ENCODE assay signal across 17 cellular contexts in genomic region chr11:57645716-57646085, GRCh38. TPM values are rescaled to one million over a fixed set of nuclear protein-coding genes. Genes with fewer than 3 reads are reported as not detected.
DNase-seq lines count a peak whose midpoint lies in the region; ATAC-seq, FAIRE-seq and TF ChIP-seq lines count a peak whose summit lies in the region.
"Had no signal": no experiment of that assay in that cellular context is flagged by ENCODE, and none has a peak within 500 bp of the region (broad histone marks: within the 10 kb centered on the region; RNA-seq: fewer than 3 reads in every experiment).

No MANE protein-coding gene starts in this region.

- no peak for FAIRE-seq in astrocyte (lab: Jason Lieb, UNC)
- FAIRE-seq: GM19239 had no signal

- H3K27ac Mint-ChIP-seq in astrocyte (ENCODE audit: unreplicated experiment) = no peak overlapping the region
- H3K27ac Mint-ChIP-seq in CD4-positive, alpha-beta T cell = no peak overlapping the region

- peaks cover 11% of the 10 kb centered on the region for H3K79me2 ChIP-seq in astrocyte (ENCODE audit: insufficient read depth, low read length)

- ATAC-seq in left ventricle myocardium superior (peak; percentile 6), GM21360 (IDR thresholded peaks at IDR 0.05; ENCODE audit: unreplicated experiment) (no peak)
- no peak for ATAC-seq in CD4-positive, alpha-beta T cell (ENCODE audit: poor library complexity)
- ATAC-seq: SK-N-SH treated with all-trans-retinoic acid at 6 μM for 48 hours had no signal

- H3K36me3 Mint-ChIP-seq in astrocyte (ENCODE audit: low read depth, unreplicated experiment) = no peaks in the 10 kb centered on the region
- no peaks in the 10 kb centered on the region for H3K36me3 Mint-ChIP-seq in CD4-positive, alpha-beta T cell (ENCODE audit: low read depth)
- H3K36me3 Mint-ChIP-seq: naive thymus-derived CD8-positive, alpha-beta T cell had no signal

- no peak overlapping the region for H3K9ac ChIP-seq in BLaER1 treated with 17β-estradiol and CSF1 and Interleukin-3, amounts not matched to agents 10 nM and 100 nM
- H3K9ac ChIP-seq in astrocyte (ENCODE audit: low read length) = no peak overlapping the region

- H3K4me1 Mint-ChIP-seq in astrocyte (ENCODE audit: low read depth, unreplicated experiment) = peaks cover 72% of the 10 kb centered on the region
- H3K4me1 Mint-ChIP-seq in CD4-positive, alpha-beta T cell (ENCODE audit: low read depth) = peaks cover 57% of the 10 kb centered on the region

- POLR2A ChIA-PET in CD4-positive, alpha-beta T cell (lab: Charles Lee) = interaction anchor here (1.4 to 2.1 kb wide), 2 partner anchors 78 to 118 kb away, joined by 3 to 13 read pairs; partner anchors contain the start of gene UBE2L6

- no peaks in the 10 kb centered on the region for H3K36me3 ChIP-seq in BLaER1 treated with 17β-estradiol and CSF1 and Interleukin-3, amounts not matched to agents 10 nM and 100 nM
- no peaks in the 10 kb centered on the region for H3K36me3 ChIP-seq in astrocyte (ENCODE audit: insufficient read depth, low read length)

- H3K27ac ChIP-seq in BLaER1 treated with 17β-estradiol and CSF1 and Interleukin-3, amounts not matched to agents 10 nM and 100 nM = no peak overlapping the region
- no peak overlapping the region for H3K27ac ChIP-seq in astrocyte (ENCODE audit: low read depth, low read length)
- no peak overlapping the region for H3K27ac ChIP-seq in CD4-positive, alpha-beta T cell (ENCODE audit: low read depth, low read length)
- H3K27ac ChIP-seq: VCaP had no signal

- no peaks in the 10 kb centered on the region for H3K27me3 Mint-ChIP-seq in astrocyte (ENCODE audit: low read depth, unreplicated experiment)
- H3K27me3 Mint-ChIP-seq in CD4-positive, alpha-beta T cell = peaks cover 66% of the 10 kb centered on the region

- TF ChIP-seq CTCF in astrocyte (IDR thresholded peaks at IDR 0.05; ENCODE audit: insufficient read depth, low read depth, low read length) = no peak
- no peak for TF ChIP-seq CTCF in CD4-positive, alpha-beta T cell (IDR thresholded peaks at IDR 0.05)

- no peak overlapping the region for H3K4me3 ChIP-seq in BLaER1 treated with 17β-estradiol and CSF1 and Interleukin-3, amounts not matched to agents 10 nM and 100 nM
- H3K4me3 ChIP-seq in astrocyte (ENCODE audit: insufficient read depth, low read depth, low read length) = no peak overlapping the region

- H4K20me1 ChIP-seq in BLaER1 treated with 17β-estradiol and CSF1 and Interleukin-3, amounts not matched to agents 10 nM and 100 nM = peaks cover 0 to 56% (median 42%) of the 10 kb centered on the region in 11 experiments; a peak in 18 of 22 replicates
- peaks cover 87% of the 10 kb centered on the region for H4K20me1 ChIP-seq in astrocyte (ENCODE audit: insufficient read depth, low read length)

- peaks cover 64 to 94% (median 84%) of the 10 kb centered on the region in 10 experiments for H3K4me1 ChIP-seq in BLaER1 treated with 17β-estradiol and CSF1 and Interleukin-3, amounts not matched to agents 10 nM and 100 nM
- peaks cover 32% of the 10 kb centered on the region for H3K4me1 ChIP-seq in astrocyte (ENCODE audit: insufficient read depth, low read length)

- H3K4me2 ChIP-seq in BLaER1 treated with 17β-estradiol and CSF1 and Interleukin-3, amounts not matched to agents 10 nM and 100 nM = peak overlapping the region in 10 of 11 experiments; percentile 17 to 99 (median 87); a peak in 19 of 22 replicates
- H3K4me2 ChIP-seq in astrocyte (ENCODE audit: low read length) = no peak overlapping the region

- no peaks in the 10 kb centered on the region for H3K9me3 ChIP-seq in BLaER1 treated with 17β-estradiol and CSF1 and Interleukin-3, amounts not matched to agents 10 nM and 100 nM (replicated peaks in 1 of 11)
- no peaks in the 10 kb centered on the region for H3K9me3 ChIP-seq in astrocyte (ENCODE audit: insufficient read depth, low read depth, low read length)
- H3K9me3 ChIP-seq in CD4-positive, alpha-beta T cell (ENCODE audit: control insufficient read depth, low read length) = no peaks in the 10 kb centered on the region

- peak overlapping the region; percentile 63 for H3K4me3 Mint-ChIP-seq in astrocyte (ENCODE audit: unreplicated experiment)
- H3K4me3 Mint-ChIP-seq in CD4-positive, alpha-beta T cell = no peak overlapping the region

- no peak overlapping the region for H2AFZ ChIP-seq in astrocyte (ENCODE audit: low read depth, low read length)

- CTCF ChIA-PET in CD4-positive, alpha-beta T cell (lab: Charles Lee) = interaction anchor here (1.3 to 2.4 kb wide), 4 partner anchors 8 to 152 kb away, joined by 5 to 33 read pairs (median 6); partner anchors contain the start of gene UBE2L6

- no peaks in the 10 kb centered on the region for H3K9me3 Mint-ChIP-seq in astrocyte (ENCODE audit: unreplicated experiment)
- H3K9me3 Mint-ChIP-seq in CD4-positive, alpha-beta T cell = no peaks in the 10 kb centered on the region
- H3K9me3 Mint-ChIP-seq: naive thymus-derived CD8-positive, alpha-beta T cell had no signal

- DNase-seq in astrocyte (ENCODE audit: low read depth) (no peak), left ventricle myocardium superior (no peak), retina (peak; percentile 16), GM19238 (ENCODE audit: insufficient read length, low spot score) (no peak), NCI-H1048 (lab: John Stamatoyannopoulos, UW) (no peak)
- DNase-seq in CD4-positive, alpha-beta T cell = no peak
- DNase-seq: activated gamma-delta T cell treated with Interleukin-2 at 50 U/mL for 16 hours; KBM-7; naive thymus-derived CD8-positive, alpha-beta T cell; NCI-H1417; NCI-H446; stimulated activated CD4-positive, alpha-beta T cell treated with anti-CD3 and anti-CD28 coated beads, Interleukin-4, amount 100 ng/mL, for 4 hours had no signal

- H3K27me3 ChIP-seq in BLaER1 treated with 17β-estradiol and CSF1 and Interleukin-3, amounts not matched to agents 10 nM and 100 nM = peaks cover 46 to 63% (median 57%) of the 10 kb centered on the region in 11 experiments
- H3K27me3 ChIP-seq in astrocyte (ENCODE audit: insufficient read depth, low read length) = peaks cover 37% of the 10 kb centered on the region
- H3K27me3 ChIP-seq in CD4-positive, alpha-beta T cell (ENCODE audit: control insufficient read depth, insufficient read depth, low read length) = peaks cover 50% of the 10 kb centered on the region

- intact Hi-C loops in left ventricle myocardium superior (cut with micrococcal nuclease) = no loop called here
- intact Hi-C loops in CD4-positive, alpha-beta T cell (cut with DNase I, micrococcal nuclease) = loop anchor here (1.0 to 2.0 kb wide), 3 partner anchors 77 to 187 kb away; no protein-coding TSS in a partner anchor

RNA-seq across cellular contexts. Expression of gene YPEL4, which starts 4.0 kb away (rescaled TPM):
- total RNA-seq in astrocyte (0.09 and 0.62 TPM in 2 replicates), left ventricle myocardium superior (1.2 TPM)
- total RNA-seq in CD4-positive, alpha-beta T cell = 1 to 10 TPM; 5.6 to 7.3 TPM

RNA-seq across cellular contexts. Expression of gene CLP1, which starts 11.9 kb away (rescaled TPM):
- total RNA-seq in astrocyte = 19.1 and 21.4 TPM in 2 replicates
- 7.7 TPM for total RNA-seq in left ventricle myocardium superior
- total RNA-seq in CD4-positive, alpha-beta T cell = 10 to 100 TPM; 21.8 to 24.2 TPM

RNA-seq across cellular contexts. Expression of gene ZDHHC5, which starts 22.2 kb away (rescaled TPM):
- total RNA-seq in astrocyte (89.8 and 94.7 TPM in 2 replicates), left ventricle myocardium superior (47.8 TPM)
- 10 to 100 TPM; 59.7 to 61.1 TPM for total RNA-seq in CD4-positive, alpha-beta T cell

RNA-seq across cellular contexts. Expression of gene SERPING1, which starts 48.2 kb away (rescaled TPM):
- total RNA-seq in astrocyte = 62.5 and 92.1 TPM in 2 replicates
- 121 TPM for total RNA-seq in left ventricle myocardium superior
- under 1 TPM in 1 of 2 experiments, not detected in 1; 0.53 TPM for total RNA-seq in CD4-positive, alpha-beta T cell
- total RNA-seq: naive thymus-derived CD8-positive, alpha-beta T cell had no signal
